28 cellular contexts compared by ENCODE assay signal in the genomic region with DNA sequence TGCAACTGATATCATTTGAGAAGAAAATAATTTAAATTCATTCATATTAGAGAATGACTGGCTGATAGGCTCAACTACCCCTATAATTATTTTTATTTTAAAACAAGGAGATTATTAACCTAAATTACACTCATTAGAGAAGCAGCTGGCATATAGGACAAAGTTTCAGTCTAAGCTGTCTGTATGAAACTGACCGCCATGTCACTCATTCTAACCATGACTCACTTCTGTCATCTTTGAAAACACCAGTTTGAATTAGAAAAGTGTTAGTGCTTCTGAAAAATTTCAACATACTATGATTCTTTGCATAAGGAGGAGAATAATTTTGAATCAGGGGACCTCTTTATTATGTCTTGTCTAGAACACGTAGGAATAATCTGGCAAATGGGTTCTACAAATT.
"Had no signal": no experiment of that assay in that cellular context is flagged by ENCODE, and none has a peak within 500 bp of the region (broad histone marks: within the 10 kb centered on the region; RNA-seq: fewer than 3 reads in every experiment).

No MANE protein-coding gene starts in this region.

- H3K36me3 ChIP-seq: colonic mucosa, esophagus muscularis mucosa, esophagus squamous epithelium, gastrocnemius medialis, gastroesophageal sphincter, heart left ventricle, heart right ventricle had no signal

- FAIRE-seq: colon, endometrium, endothelial cell of umbilical vein, frontal cortex had no signal

- DNase-seq: colonic mucosa; cortex of kidney; dermis blood vessel endothelial cell; dorsolateral prefrontal cortex; effector CD4-positive, alpha-beta T cell; effector CD8-positive, alpha-beta T cell; effector memory CD4-positive, alpha-beta T cell; effector memory CD8-positive, alpha-beta T cell; endodermal cell; erythroblast; esophagus squamous epithelium; foreskin fibroblast; foreskin keratinocyte; foreskin melanocyte; gastrocnemius medialis; glutamatergic neuron; head of caudate nucleus; heart left ventricle; heart right ventricle had no signal

- H3K27ac ChIP-seq: colonic mucosa, coronary artery, dorsolateral prefrontal cortex, epithelial cell of prostate, esophagus muscularis mucosa, esophagus squamous epithelium, foreskin keratinocyte, gastrocnemius medialis, gastroesophageal sphincter had no signal

- H3K4me1 ChIP-seq: colonic mucosa, foreskin keratinocyte, gastrocnemius medialis had no signal

- ATAC-seq: effector memory CD8-positive, alpha-beta T cell; esophagus mucosa; foreskin keratinocyte; gastrocnemius medialis; gastroesophageal sphincter had no signal

- H3K9me3 ChIP-seq: colonic mucosa, esophagus muscularis mucosa, gastrocnemius medialis, gastroesophageal sphincter, heart left ventricle had no signal

- H3K4me3 ChIP-seq: colonic mucosa, coronary artery, dorsolateral prefrontal cortex, esophagus muscularis mucosa, esophagus squamous epithelium, gastrocnemius medialis, gastroesophageal sphincter, heart left ventricle, heart right ventricle had no signal

- H3K27me3 ChIP-seq: colonic mucosa, dorsolateral prefrontal cortex, esophagus muscularis mucosa, esophagus squamous epithelium, foreskin keratinocyte, gastrocnemius medialis, gastroesophageal sphincter, heart left ventricle, heart right ventricle had no signal
